23 cellular contexts compared by ENCODE assay signal in the genomic region with DNA sequence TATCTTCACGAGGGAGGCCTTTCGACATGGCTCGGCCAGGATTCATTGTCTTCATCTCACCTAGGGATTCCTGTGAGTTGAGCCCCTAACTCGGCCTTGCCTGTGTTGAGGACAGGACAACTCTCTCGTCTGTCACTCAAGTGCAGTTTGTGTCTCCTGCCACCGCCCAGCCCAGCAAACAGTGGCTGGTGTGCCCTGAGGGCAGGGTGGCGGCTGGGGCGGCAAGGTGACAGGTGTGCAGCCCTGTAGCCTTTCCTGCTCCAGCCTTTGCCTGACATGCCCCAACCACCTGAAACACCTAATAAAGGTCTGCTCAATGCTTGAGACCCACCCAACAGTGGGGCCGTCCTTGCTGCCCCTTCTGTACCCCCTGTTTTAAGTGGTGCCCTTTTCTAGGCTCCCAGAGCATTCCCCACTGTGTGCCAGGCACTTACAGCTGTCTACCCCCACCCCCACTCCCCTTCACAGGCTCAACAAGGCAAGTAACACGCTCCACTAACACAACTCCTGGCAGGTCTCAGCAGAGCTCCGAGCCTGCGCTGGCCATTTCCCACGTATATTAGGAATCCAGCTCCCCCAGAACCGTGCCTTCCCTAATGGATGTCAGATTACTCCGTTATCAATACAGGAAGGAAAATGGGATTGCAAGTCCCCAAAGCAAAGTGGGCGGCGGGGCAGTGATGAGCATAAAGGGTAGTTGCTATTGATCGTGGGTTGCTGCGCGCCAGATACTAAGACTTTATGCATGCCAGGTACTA. TPM values are rescaled to one million over a fixed set of nuclear protein-coding genes. Genes with fewer than 3 reads are reported as not detected.
A peak's percentile ranks its signal among the peaks of the same experiment; 100 is the strongest.
DNase-seq lines count a peak whose midpoint lies in the region; ATAC-seq, FAIRE-seq and TF ChIP-seq lines count a peak whose summit lies in the region.
"Had no signal": no experiment of that assay in that cellular context is flagged by ENCODE, and none has a peak within 500 bp of the region (broad histone marks: within the 10 kb centered on the region; RNA-seq: fewer than 3 reads in every experiment).

No MANE protein-coding gene starts in this region.

- DNase-seq in NCI-H1417 (lab: John Stamatoyannopoulos, UW) (peak in 2 of 3 experiments; percentile 42 to 53), NCI-H1417 treated with DMSO at 0.1 percent for 48 hours (lab: John Stamatoyannopoulos, UW) (no peak), NCI-H510A (lab: John Stamatoyannopoulos, UW) (peak; percentile 70), HepG2 (ENCODE audit: low spot score) (no peak), upper lobe of right lung (no peak), uterus (no peak)
- DNase-seq: GF-D8, Karpas-422, NCI-H1092, NCI-H1436 treated with DMSO at 0.1 percent for 48 hours, NCI-H2029, NCI-H446 treated with DMSO at 0.1 percent for 48 hours, NCI-H774, SK-N-SH, SW 1271 had no signal

- no peak for FAIRE-seq in HepG2 (lab: Jason Lieb, UNC)
- FAIRE-seq: D721Med, GM12891 had no signal

- no peak overlapping the region for H3K4me3 ChIP-seq in HepG2 (replicated peaks in 1 of 3; ENCODE audit: insufficient read depth in 1 of 3, low read depth in 2 of 3, low read length in 3 of 3)
- no peak overlapping the region for H3K4me3 ChIP-seq in upper lobe of right lung
- H3K4me3 ChIP-seq in uterus: no peak overlapping the region

- H2AFZ ChIP-seq in HepG2 (ENCODE audit: low read length): no peak overlapping the region

- no peaks in the 10 kb centered on the region for H3K27me3 ChIP-seq in HepG2 (ENCODE audit: control insufficient read depth in 1 of 2, insufficient read depth in 2 of 2, low read length in 2 of 2)
- H3K27me3 ChIP-seq in upper lobe of right lung: no peaks in the 10 kb centered on the region
- no peaks in the 10 kb centered on the region for H3K27me3 ChIP-seq in uterus

- no peaks in the 10 kb centered on the region for H4K20me1 ChIP-seq in HepG2 (ENCODE audit: insufficient read depth, low read length)

- TF ChIP-seq EP300 in HepG2 (IDR thresholded peaks at IDR 0.05; ENCODE audit: low read depth in 2 of 2, low read length in 2 of 2) (no peak), HepG2 (CRISPR knock-in tag; IDR thresholded peaks at IDR 0.05; ENCODE audit: borderline replicate concordance) (no peak)

- TF ChIP-seq POLR2A in HepG2 (IDR thresholded peaks at IDR 0.05; ENCODE audit: insufficient read depth in 1 of 2, low read depth in 2 of 2, low read length in 2 of 2) (no peak), uterus (IDR thresholded peaks at IDR 0.05) (no peak)

- ATAC-seq in HepG2 (no peak), upper lobe of right lung (peak; percentile 10), GM19351 (IDR thresholded peaks at IDR 0.05; ENCODE audit: unreplicated experiment) (no peak)
- ATAC-seq: HCT116 had no signal

- intact Hi-C loops in HepG2 (cut with micrococcal nuclease; ENCODE audit: unreplicated experiment) (no loop called here), upper lobe of right lung (cut with DNase I) (no loop called here), uterus (cut with DNase I; ENCODE audit: low total_unique reads) (no loop called here)

- WGBS in HepG2 (ENCODE audit: low lambda C conversion rate): 98% methylated on average over 20 of the region's 20 CpGs

- TF ChIP-seq RAD21 in HepG2 (CRISPR knock-in tag; IDR thresholded peaks at IDR 0.05): no peak

- H3K36me3 ChIP-seq in HepG2 (replicated peaks in 1 of 2; ENCODE audit: control insufficient read depth in 1 of 2, insufficient read depth in 2 of 2, low read length in 2 of 2) (peaks cover 17 to 53% of the 10 kb centered on the region in 2 experiments), upper lobe of right lung (peaks cover 79% of the 10 kb centered on the region), uterus (no peaks in the 10 kb centered on the region)

- H3K79me2 ChIP-seq in HepG2 (ENCODE audit: insufficient read depth, low read length): no peaks in the 10 kb centered on the region

- POLR2A ChIA-PET in HepG2 (lab: Yijun Ruan, JAX): no interaction called here

- TF ChIP-seq CTCF in HepG2 (CRISPR knock-in tag; IDR thresholded peaks at IDR 0.05) (no peak), upper lobe of right lung (IDR thresholded peaks at IDR 0.05) (no peak), uterus (IDR thresholded peaks at IDR 0.05) (no peak)

- H3K27ac ChIP-seq in HepG2 (ENCODE audit: extremely low read length, insufficient read depth, low read length) (no peak overlapping the region), upper lobe of right lung (no peak overlapping the region), uterus (no peak overlapping the region)
- H3K27ac ChIP-seq: HL-60 had no signal

- no TSS peak for BruUV-seq in HepG2 (replicated peaks; lab: Mats Ljungman, UMichigan)

- CTCF ChIA-PET in HepG2 (lab: Yijun Ruan, JAX; ENCODE audit: low intra/inter-chr PET ratio, low total read pairs): no interaction called here

- no peak overlapping the region for H3K9ac ChIP-seq in HepG2 (ENCODE audit: insufficient read depth, low read depth, low read length)
- H3K9ac ChIP-seq: SK-N-SH had no signal

- H3K4me1 ChIP-seq in HepG2 (ENCODE audit: insufficient read depth, low read length): no peaks in the 10 kb centered on the region
- H3K4me1 ChIP-seq in upper lobe of right lung: no peaks in the 10 kb centered on the region
- H3K4me1 ChIP-seq in uterus: no peaks in the 10 kb centered on the region

- H3K4me2 ChIP-seq in HepG2 (ENCODE audit: low read depth, low read length): no peak overlapping the region
- H3K4me2 ChIP-seq: SK-N-SH had no signal

- in situ Hi-C loops in HepG2 (cut with HindIII; ENCODE audit: extremely low pct_ligation_motif_present, low pct_unique_long_range_greater_than_20kb): no loop called here

- H3K9me3 ChIP-seq in HepG2 (ENCODE audit: low read length) (no peaks in the 10 kb centered on the region), upper lobe of right lung (no peaks in the 10 kb centered on the region), uterus (no peaks in the 10 kb centered on the region)
- H3K9me3 ChIP-seq: SK-N-SH had no signal

TF ChIP-seq in HepG2, 621 proteins besides CTCF, POLR2A, EP300 and RAD21 (continues in another document):
- TF ChIP-seq ZNF451 (CRISPR knock-in tag; IDR thresholded peaks at IDR 0.05) (0 out of 2 replicates have a peak, but pooled peaks have one; percentile 42), AGO2 (optimal IDR thresholded peaks at IDR 0.05; ENCODE audit: low read depth, low read length) (peak; percentile 22), NR2F6 (IDR thresholded peaks at IDR 0.05) (no peak), NR2F6 (CRISPR knock-in tag; IDR thresholded peaks at IDR 0.05) (no peak), GPN1 (CRISPR knock-in tag; IDR thresholded peaks at IDR 0.05; ENCODE audit: borderline replicate concordance) (no peak), ATM (IDR thresholded peaks at IDR 0.05; ENCODE audit: borderline replicate concordance) (no peak), ZNF101 (CRISPR knock-in tag; IDR thresholded peaks at IDR 0.05; ENCODE audit: borderline replicate concordance, low read depth) (no peak)

RNA-seq across cellular contexts. Expression of a gene that starts 17.7 kb away (rescaled TPM):
- total RNA-seq in HepG2 (2016; rRNA removed; fragmentation: Illumina TruSeq; extraction: Trizol) (not detected in 2 replicates), upper lobe of right lung (not detected), uterus (not detected)
- not detected in 2 replicates for total RNA-seq in HepG2 (2016; cell fraction: cytosol; rRNA removed; fragmentation: Illumina TruSeq; extraction: Trizol; ENCODE audit: low read depth)
- not detected in 2 replicates for total RNA-seq in HepG2 (2016; cell fraction: insoluble cytoplasmic fraction; rRNA removed; fragmentation: Illumina TruSeq; extraction: Trizol)
- not detected in 2 replicates for total RNA-seq in HepG2 (2016; cell fraction: membrane; rRNA removed; fragmentation: Illumina TruSeq; extraction: Trizol)
- not detected in 2 replicates for total RNA-seq in HepG2 (2016; cell fraction: nucleus; rRNA removed; fragmentation: Illumina TruSeq; extraction: Trizol)
- not detected in 2 replicates for polyA plus RNA-seq in HepG2 (2011; rRNA removed)
- not detected in 2 replicates for polyA plus RNA-seq in HepG2 (2011; cell fraction: cytosol; rRNA removed)
- polyA plus RNA-seq in HepG2 (2011; cell fraction: nucleus; rRNA removed): not detected in 2 replicates
- not detected in 2 replicates for polyA plus RNA-seq in HepG2 (2012)
- polyA plus RNA-seq in HepG2 (2016; cell fraction: cytosol; fragmentation: Illumina TruSeq; extraction: Trizol; ENCODE audit: low read depth): not detected in 2 replicates
- polyA plus RNA-seq in HepG2 (2016; cell fraction: insoluble cytoplasmic fraction; fragmentation: Illumina TruSeq; extraction: Trizol; ENCODE audit: low read depth): not detected in 2 replicates
- polyA plus RNA-seq in HepG2 (2016; cell fraction: membrane; fragmentation: Illumina TruSeq; extraction: Trizol; ENCODE audit: low read depth): not detected in 2 replicates
- polyA plus RNA-seq in HepG2 (2016; cell fraction: nucleus; fragmentation: Illumina TruSeq; extraction: Trizol; ENCODE audit: insufficient read depth, low read depth): not detected in 2 replicates
- polyA minus RNA-seq in HepG2 (2011; rRNA and poly(A)+ RNA removed; ENCODE audit: low replicate concordance): not detected in 2 replicates
- polyA minus RNA-seq in HepG2 (2011; cell fraction: cytosol; rRNA and poly(A)+ RNA removed): not detected in 2 replicates
- not detected in 2 replicates for polyA minus RNA-seq in HepG2 (2011; cell fraction: nucleus; rRNA and poly(A)+ RNA removed)
- total RNA-seq: A172, H4 had no signal
- polyA plus RNA-seq: BJ, SK-N-SH had no signal

RNA-seq across cellular contexts. Expression of a gene that starts 36.3 kb away (rescaled TPM):
- total RNA-seq in HepG2 (2016; rRNA removed; fragmentation: Illumina TruSeq; extraction: Trizol): not detected in 2 replicates
- total RNA-seq in HepG2 (2016; cell fraction: cytosol; rRNA removed; fragmentation: Illumina TruSeq; extraction: Trizol; ENCODE audit: low read depth): not detected in 2 replicates
- total RNA-seq in HepG2 (2016; cell fraction: insoluble cytoplasmic fraction; rRNA removed; fragmentation: Illumina TruSeq; extraction: Trizol): not detected in 2 replicates
- not detected in 2 replicates for total RNA-seq in HepG2 (2016; cell fraction: membrane; rRNA removed; fragmentation: Illumina TruSeq; extraction: Trizol)
- not detected in 2 replicates for total RNA-seq in HepG2 (2016; cell fraction: nucleus; rRNA removed; fragmentation: Illumina TruSeq; extraction: Trizol)
- not detected in 2 replicates for polyA plus RNA-seq in HepG2 (2011; rRNA removed)
- polyA plus RNA-seq in HepG2 (2011; cell fraction: cytosol; rRNA removed): not detected in 2 replicates
- 0.03 TPM in 1 of 2 replicates, not detected in the other for polyA plus RNA-seq in HepG2 (2011; cell fraction: nucleus; rRNA removed)
- not detected in 2 replicates for polyA plus RNA-seq in HepG2 (2012)
- polyA plus RNA-seq in HepG2 (2016; cell fraction: cytosol; fragmentation: Illumina TruSeq; extraction: Trizol; ENCODE audit: low read depth): not detected in 2 replicates
- not detected in 2 replicates for polyA plus RNA-seq in HepG2 (2016; cell fraction: insoluble cytoplasmic fraction; fragmentation: Illumina TruSeq; extraction: Trizol; ENCODE audit: low read depth)
- polyA plus RNA-seq in HepG2 (2016; cell fraction: membrane; fragmentation: Illumina TruSeq; extraction: Trizol; ENCODE audit: low read depth): not detected in 2 replicates
- not detected in 2 replicates for polyA plus RNA-seq in HepG2 (2016; cell fraction: nucleus; fragmentation: Illumina TruSeq; extraction: Trizol; ENCODE audit: insufficient read depth, low read depth)
- polyA minus RNA-seq in HepG2 (2011; rRNA and poly(A)+ RNA removed; ENCODE audit: low replicate concordance): not detected in 2 replicates
- not detected in 2 replicates for polyA minus RNA-seq in HepG2 (2011; cell fraction: cytosol; rRNA and poly(A)+ RNA removed)
- polyA minus RNA-seq in HepG2 (2011; cell fraction: nucleus; rRNA and poly(A)+ RNA removed): not detected in 2 replicates
- total RNA-seq in upper lobe of right lung: 11.0 TPM
- 100 to 1,000 TPM in 2 of 4 donors, 10 to 100 TPM in 2; 66.5 to 215 (median 128) TPM for total RNA-seq in uterus
- total RNA-seq: A172, H4 had no signal

Comparison
In these comparisons a context has a peak if more than half of its experiments do, and no peak if none do; other contexts are left out.
1. DNase-seq: peak in NCI-H1417 (2 of 3) and NCI-H510A (single experiment); none in NCI-H1417 treated with DMSO at 0.1 percent for 48 hours (single experiment), HepG2 (single experiment), upper lobe of right lung (single experiment) and uterus (0 of 2).
2. RNA of a gene that starts 36.3 kb away (total RNA-seq): 66.5 to 215 TPM in uterus and 11.0 TPM in upper lobe of right lung (single experiment); not detected in HepG2; every median in the first group is over 10 times any median in the second.